In genomic region chr1:117318011-117318410, GRCh38 we compare ENCODE assay signal across 28 cellular contexts.
"Had no signal": no experiment of that assay in that cellular context is flagged by ENCODE, and none has a peak within 500 bp of the region (broad histone marks: within the 10 kb centered on the region; RNA-seq: fewer than 3 reads in every experiment).

No MANE protein-coding gene starts in this region.

- DNase-seq: activated B cell treated with CpG ODN at 0.5 μM for 24 hours; activated CD4-positive, alpha-beta memory T cell treated with anti-CD3 and anti-CD28 coated beads, Interleukin-2, amount 10 ng/mL, durations not matched to agents 7 days and 5 days; activated CD4-positive, alpha-beta T cell treated with anti-CD3 and anti-CD28 coated beads for 4 hours; activated CD4-positive, alpha-beta T cell treated with anti-CD3 and anti-CD28 coated beads, Interleukin-2, amount 10 ng/mL, durations not matched to agents 7 days and 5 days; activated CD4-positive, alpha-beta T cell treated with anti-CD3 and anti-CD28 coated beads, Interleukin-2, amount 50 U/mL, for 48 hours; activated CD4-positive, CD25-positive, alpha-beta regulatory T cell treated with anti-CD3 and anti-CD28 coated beads, Interleukin-2, amount 50 U/mL, for 72 hours; activated CD8-positive, alpha-beta memory T cell treated with anti-CD3 and anti-CD28 coated beads for 24 hours; activated CD8-positive, alpha-beta memory T cell treated with anti-CD3 and anti-CD28 coated beads, Interleukin-2, amount 10 ng/mL, durations not matched to agents 7 days and 5 days; activated CD8-positive, alpha-beta memory T cell treated with anti-CD3 and anti-CD28 coated beads, Interleukin-2, amount 50 U/mL, for 48 hours; activated CD8-positive, alpha-beta T cell treated with anti-CD3 and anti-CD28 coated beads, Interleukin-2, amount 10 ng/mL, durations not matched to agents 7 days and 5 days; activated effector memory CD4-positive, alpha-beta T cell treated with Interleukin-2 at 50 U/mL for 16 hours; activated gamma-delta T cell; activated naive CD4-positive, alpha-beta T cell treated with anti-CD3 and anti-CD28 coated beads, Interleukin-2, amount 10 ng/mL, durations not matched to agents 7 days and 5 days; activated naive CD4-positive, alpha-beta T cell treated with Interleukin-2 at 50 U/mL for 16 hours; activated naive CD8-positive, alpha-beta T cell treated with anti-CD3 and anti-CD28 coated beads, Interleukin-2, amount 10 ng/mL, durations not matched to agents 7 days and 5 days; activated naive CD8-positive, alpha-beta T cell treated with anti-CD3 and anti-CD28 coated beads, Interleukin-2, amount 50 U/mL, for 24 hours; activated T-cell treated with anti-CD3 and anti-CD28 coated beads, Interleukin-2, amount 50 U/mL, for 24 hours; activated T-cell treated with anti-CD3 and anti-CD28 coated beads, Interleukin-2, amount 50 U/mL, for 48 hours; amygdala; anterior cingulate cortex; caudate nucleus; cerebellar nuclear complex; T-helper 1 cell; T-helper 2 cell; T-helper 9 cell had no signal

- H3K4me1 ChIP-seq: ascending aorta had no signal

- H3K27ac ChIP-seq: ascending aorta, cardiac muscle cell, VCaP had no signal

- H3K27me3 ChIP-seq: ascending aorta, cardiac muscle cell had no signal

- H3K36me3 ChIP-seq: ascending aorta, cardiac muscle cell had no signal

- ATAC-seq: activated CD8-positive, alpha-beta memory T cell treated with anti-CD3 and anti-CD28 coated beads, Interleukin-2, amount 10 ng/mL, durations not matched to agents 7 days and 5 days; activated CD8-positive, alpha-beta T cell treated with anti-CD3 and anti-CD28 coated beads, Interleukin-2, amount 10 ng/mL, durations not matched to agents 7 days and 5 days; activated naive CD8-positive, alpha-beta T cell treated with anti-CD3 and anti-CD28 coated beads, Interleukin-2, amount 50 U/mL, for 24 hours had no signal

- H3K9me3 ChIP-seq: ascending aorta had no signal

- H3K4me3 ChIP-seq: ascending aorta, cardiac muscle cell had no signal
